ENCODE assay signal across 19 cellular contexts in genomic region chr7:1408466-1408865, GRCh38.
"Had no signal": no experiment of that assay in that cellular context is flagged by ENCODE, and none has a peak within 500 bp of the region (broad histone marks: within the 10 kb centered on the region; RNA-seq: fewer than 3 reads in every experiment).

No MANE protein-coding gene starts in this region.

- H3K4me1 ChIP-seq: SJCRH30 had no signal

- H3K4me3 ChIP-seq: cardiac muscle cell, SJCRH30, SK-N-MC had no signal

- FAIRE-seq: TTC549 had no signal

- ATAC-seq: activated CD4-positive, alpha-beta T cell treated with anti-CD3 and anti-CD28 coated beads for 36 hours; activated naive CD8-positive, alpha-beta T cell treated with anti-CD3 and anti-CD28 coated beads, Interleukin-2, amount 50 U/mL, for 24 hours; activated T-cell treated with anti-CD3 and anti-CD28 coated beads, Interleukin-2, amount 50 U/mL, for 4 hours; Panc1 had no signal

- H3K9me3 ChIP-seq: SJCRH30 had no signal

- H3K36me3 ChIP-seq: brain microvascular endothelial cell, cardiac muscle cell, SJCRH30 had no signal

- DNase-seq: activated CD4-positive, alpha-beta memory T cell treated with anti-CD3 and anti-CD28 coated beads for 36 hours; activated CD4-positive, alpha-beta T cell treated with anti-CD3 and anti-CD28 coated beads for 36 hours; activated CD4-positive, alpha-beta T cell treated with anti-CD3 and anti-CD28 coated beads, Interleukin-2, amount 50 U/mL, for 1 hour; activated CD8-positive, alpha-beta memory T cell treated with anti-CD3 and anti-CD28 coated beads, Interleukin-2, amount 50 U/mL, for 4 hours; activated naive CD4-positive, alpha-beta T cell treated with anti-CD3 and anti-CD28 coated beads, Interleukin-2, amount 10 ng/mL, durations not matched to agents 7 days and 5 days; activated naive CD8-positive, alpha-beta T cell treated with anti-CD3 and anti-CD28 coated beads, Interleukin-2, amount 50 U/mL, for 24 hours; activated T-cell treated with anti-CD3 and anti-CD28 coated beads for 4 hours; activated T-cell treated with anti-CD3 and anti-CD28 coated beads, Interleukin-2, amount 50 U/mL, for 4 hours; anterior cingulate cortex; brain microvascular endothelial cell; NCI-H1436; NCI-H1694 treated with DMSO at 0.1 percent for 48 hours; NCI-H2029; NCI-H524 treated with DMSO at 0.1 percent for 48 hours had no signal

- H3K27ac ChIP-seq: brain microvascular endothelial cell, cardiac muscle cell, SJCRH30, SK-N-MC had no signal
